In genomic region chr14:68767248-68767645, GRCh38 we compare ENCODE assay signal across 13 cellular contexts.
"Had no signal": no experiment of that assay in that cellular context is flagged by ENCODE, and none has a peak within 500 bp of the region (broad histone marks: within the 10 kb centered on the region; RNA-seq: fewer than 3 reads in every experiment).

No MANE protein-coding gene starts in this region.

- H3K27me3 ChIP-seq: hepatocyte, transverse colon had no signal

- H3K27ac ChIP-seq: dorsolateral prefrontal cortex, hepatocyte, left lung, transverse colon had no signal

- H3K79me2 ChIP-seq: hepatocyte had no signal

- H2AFZ ChIP-seq: hepatocyte had no signal

- H3K36me3 ChIP-seq: left lung, transverse colon had no signal

- H3K9me3 ChIP-seq: left lung, mucosa of descending colon, transverse colon had no signal

- ATAC-seq: left lung; mucosa of descending colon; naive thymus-derived CD4-positive, alpha-beta T cell; T-helper 17 cell had no signal

- DNase-seq: activated B cell treated with CpG ODN at 0.5 μM for 24 hours; activated CD8-positive, alpha-beta memory T cell treated with anti-CD3 and anti-CD28 coated beads, Interleukin-2, amount 50 U/mL, for 48 hours; activated naive CD4-positive, alpha-beta T cell treated with Interleukin-2 at 50 U/mL for 16 hours; dorsolateral prefrontal cortex; left lung; mammary epithelial cell; mucosa of descending colon; naive thymus-derived CD4-positive, alpha-beta T cell; stimulated activated CD4-positive, alpha-beta T cell treated with anti-CD3 and anti-CD28 coated beads, Interleukin-2, amount 100 ng/mL, for 48 hours; stimulated activated naive CD4-positive, alpha-beta T cell; T-helper 17 cell; transverse colon had no signal

- H3K4me3 ChIP-seq: dorsolateral prefrontal cortex, hepatocyte, left lung, mucosa of descending colon, transverse colon had no signal

- H3K4me2 ChIP-seq: hepatocyte had no signal
